Comparison of ENCODE assay signal across 2 cellular contexts in the genomic region with DNA sequence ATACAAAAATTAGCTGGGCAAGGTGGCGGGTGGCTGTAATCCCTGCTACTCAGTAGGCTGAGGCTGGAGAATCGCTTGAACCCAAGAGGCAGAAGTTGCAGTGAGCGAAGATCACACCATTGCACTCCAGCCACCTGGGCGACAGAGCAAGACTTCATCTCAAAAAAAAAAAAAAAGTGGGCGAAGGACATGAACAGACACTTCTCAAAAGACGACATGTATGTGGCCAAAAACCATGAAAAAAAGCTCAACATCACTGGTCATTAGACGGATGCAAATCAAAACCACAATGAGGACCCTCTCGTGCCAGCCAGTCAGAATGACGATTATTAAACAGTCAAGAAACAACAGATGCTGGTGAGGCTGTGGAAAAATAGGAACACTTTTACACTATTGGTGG.
"Had no signal": no experiment of that assay in that cellular context is flagged by ENCODE, and none has a peak within 500 bp of the region (broad histone marks: within the 10 kb centered on the region; RNA-seq: fewer than 3 reads in every experiment).

No MANE protein-coding gene starts in this region.

- DNase-seq: GDM1, GF-D8 had no signal
